13 cellular contexts compared by ENCODE assay signal in genomic region chr3:157115069-157116006, GRCh38. TPM values are rescaled to one million over a fixed set of nuclear protein-coding genes. Genes with fewer than 3 reads are reported as not detected.
A peak's percentile ranks its signal among the peaks of the same experiment; 100 is the strongest.
DNase-seq lines count a peak whose midpoint lies in the region; ATAC-seq and TF ChIP-seq lines count a peak whose summit lies in the region.
"Had no signal": no experiment of that assay in that cellular context is flagged by ENCODE, and none has a peak within 500 bp of the region (broad histone marks: within the 10 kb centered on the region; RNA-seq: fewer than 3 reads in every experiment).

No MANE protein-coding gene starts in this region.

- CTCF ChIA-PET in CD8-positive, alpha-beta memory T cell (lab: Charles Lee), result interaction anchor here (1.3 to 2.0 kb wide), 2 partner anchors 10 to 22 kb away, joined by 3 to 9 read pairs; no protein-coding TSS in a partner anchor

- H3K27ac ChIP-seq in CD8-positive, alpha-beta memory T cell (ENCODE audit: low read depth, low read length), result peak overlapping the region; percentile 62
- H3K27ac ChIP-seq in lung (ENCODE audit: low read depth in 1 of 2, low read length in 1 of 2), result peak overlapping the region in 1 of 2 donors; percentile 95
- H3K27ac ChIP-seq: spleen had no signal

- DNase-seq in CD8-positive, alpha-beta memory T cell, result no peak
- DNase-seq in NCI-H82 treated with DMSO at 0.1 percent for 48 hours (lab: John Stamatoyannopoulos, UW; ENCODE audit: unreplicated experiment) (peak; percentile 65), epithelial cell of esophagus (ENCODE audit: low read depth) (peak; percentile 33), lung (ENCODE audit: low spot score) (no peak), NCI-H2029 treated with DMSO at 0.1 percent for 48 hours (lab: John Stamatoyannopoulos, UW) (no peak), cortex of kidney (lab: John Stamatoyannopoulos, UW) (no peak)
- DNase-seq in activated CD8-positive, alpha-beta memory T cell treated with anti-CD3 and anti-CD28 coated beads, Interleukin-2, amount 50 U/mL, for 48 hours, result no peak
- DNase-seq: activated CD8-positive, alpha-beta memory T cell treated with anti-CD3 and anti-CD28 coated beads, Interleukin-2, amount 50 U/mL, for 4 hours; amniotic stem cell; HCEC 1CT; NCI-H2227 treated with DMSO at 0.1 percent for 48 hours; spleen had no signal

- no peak overlapping the region for H3K27ac Mint-ChIP-seq in CD8-positive, alpha-beta memory T cell

- H3K36me3 Mint-ChIP-seq in CD8-positive, alpha-beta memory T cell, result peaks cover 0 to 8% (median 0%) of the 10 kb centered on the region in 3 donors

- ATAC-seq in lung (ENCODE audit: insufficient read depth, low FRiP score) (peak; percentile 60), GM19455 (IDR thresholded peaks at IDR 0.05; ENCODE audit: unreplicated experiment) (no peak)

- no peaks in the 10 kb centered on the region for H3K9me3 ChIP-seq in CD8-positive, alpha-beta memory T cell (ENCODE audit: low read length)
- peaks cover 0 to 3% of the 10 kb centered on the region in 2 donors for H3K9me3 ChIP-seq in lung (ENCODE audit: control insufficient read depth in 2 of 2, insufficient read depth in 1 of 2, low read length in 1 of 2)
- H3K9me3 ChIP-seq: spleen had no signal

- 66 to 70% methylated on average over 10 of the region's 10 CpGs for whole genome bisulfite sequencing in lung, 2 donors

- no peak overlapping the region for H3K4me3 ChIP-seq in CD8-positive, alpha-beta memory T cell (ENCODE audit: low read length)
- H3K4me3 ChIP-seq in epithelial cell of esophagus (ENCODE audit: low read length), result no peak overlapping the region
- no peak overlapping the region for H3K4me3 ChIP-seq in lung
- H3K4me3 ChIP-seq: spleen had no signal

- no peaks in the 10 kb centered on the region for H3K36me3 ChIP-seq in CD8-positive, alpha-beta memory T cell (ENCODE audit: insufficient read depth, low read length)
- H3K36me3 ChIP-seq in lung (ENCODE audit: control insufficient read depth in 2 of 2, insufficient read depth in 2 of 2, low read length in 2 of 2), result no peaks in the 10 kb centered on the region
- H3K36me3 ChIP-seq: spleen had no signal

- POLR2A ChIA-PET in CD8-positive, alpha-beta memory T cell (lab: Charles Lee), result no interaction called here

- peaks cover 9 to 10% (median 10%) of the 10 kb centered on the region in 3 donors for H3K4me1 Mint-ChIP-seq in CD8-positive, alpha-beta memory T cell

- TF ChIP-seq CTCF in epithelial cell of esophagus (IDR thresholded peaks at IDR 0.05; ENCODE audit: insufficient read depth, low read depth, low read length, missing control alignments), result no peak
- no peak for TF ChIP-seq CTCF in lung (IDR thresholded peaks at IDR 0.05; ENCODE audit: control extremely low read depth, extremely low read depth)

- peaks cover 4% of the 10 kb centered on the region for H3K4me1 ChIP-seq in CD8-positive, alpha-beta memory T cell (ENCODE audit: insufficient read depth, low read length)
- peaks cover 5 to 13% of the 10 kb centered on the region in 2 donors for H3K4me1 ChIP-seq in lung (ENCODE audit: control insufficient read depth in 2 of 2, insufficient read depth in 2 of 2, low read length in 2 of 2)

- no peaks in the 10 kb centered on the region for H3K9me3 Mint-ChIP-seq in CD8-positive, alpha-beta memory T cell

- no peaks in the 10 kb centered on the region for H3K27me3 ChIP-seq in CD8-positive, alpha-beta memory T cell (ENCODE audit: insufficient read depth, low read length, poor library complexity, severe bottlenecking)
- no peaks in the 10 kb centered on the region for H3K27me3 ChIP-seq in lung (ENCODE audit: control insufficient read depth, insufficient read depth)

- no peaks in the 10 kb centered on the region for H3K27me3 Mint-ChIP-seq in CD8-positive, alpha-beta memory T cell

- no peak overlapping the region for H3K4me3 Mint-ChIP-seq in CD8-positive, alpha-beta memory T cell

RNA-seq across cellular contexts. Expression of gene CCNL1, which starts 44.6 kb away (rescaled TPM):
- 100 to 1,000 TPM; 125 to 126 TPM for total RNA-seq in CD8-positive, alpha-beta memory T cell
- 62.1 TPM for polyA plus RNA-seq in CD8-positive, alpha-beta memory T cell
- 100 to 1,000 TPM in 1 of 2 donors, 10 to 100 TPM in 1; 91.1 to 383 TPM for total RNA-seq in lung
- polyA plus RNA-seq in lung, result 100 to 1,000 TPM in 1 of 2 donors, 10 to 100 TPM in 1; 95.3 to 124 TPM

Comparison
In these comparisons a context has a peak if more than half of its experiments do, and no peak if none do; other contexts are left out.
1. DNase-seq: peak in NCI-H82 treated with DMSO at 0.1 percent for 48 hours (single experiment) and epithelial cell of esophagus (single experiment); none in CD8-positive, alpha-beta memory T cell (0 of 5), lung (single experiment), activated CD8-positive, alpha-beta memory T cell treated with anti-CD3 and anti-CD28 coated beads, Interleukin-2, amount 50 U/mL, for 48 hours (single experiment), NCI-H2029 treated with DMSO at 0.1 percent for 48 hours (single experiment) and cortex of kidney (single experiment).